Comparison of ENCODE assay signal across 8 cellular contexts in genomic region chr9:121286973-121287721, GRCh38. TPM values are rescaled to one million over a fixed set of nuclear protein-coding genes. Genes with fewer than 3 reads are reported as not detected.
DNase-seq lines count a peak whose midpoint lies in the region; ATAC-seq and TF ChIP-seq lines count a peak whose summit lies in the region.

No MANE protein-coding gene starts in this region.

- H3K27ac ChIP-seq in OCI-LY1 (ENCODE audit: low read depth, low read length, poor library complexity, severe bottlenecking), result no peak overlapping the region
- H3K27ac ChIP-seq in colonic mucosa, result peak overlapping the region; percentile 98

- H3K9me3 ChIP-seq in OCI-LY1 (ENCODE audit: low read length) (no peaks in the 10 kb centered on the region), colonic mucosa (no peaks in the 10 kb centered on the region)

- no peaks in the 10 kb centered on the region for H3K36me3 ChIP-seq in OCI-LY1 (ENCODE audit: insufficient read depth, low read length)
- H3K36me3 ChIP-seq in colonic mucosa, result no peaks in the 10 kb centered on the region

- peaks cover 31% of the 10 kb centered on the region for H3K4me1 ChIP-seq in OCI-LY1 (ENCODE audit: insufficient read depth, low read length, severe bottlenecking)
- H3K4me1 ChIP-seq in colonic mucosa, result peaks cover 42% of the 10 kb centered on the region

- no peak overlapping the region for H3K4me2 ChIP-seq in OCI-LY1 (ENCODE audit: low read length)

- H3K27me3 ChIP-seq in OCI-LY1 (ENCODE audit: insufficient read depth, low read length) (no peaks in the 10 kb centered on the region), colonic mucosa (no peaks in the 10 kb centered on the region)

- H3F3A ChIP-seq in OCI-LY1 (ENCODE audit: insufficient read depth, low read length), result no peaks in the 10 kb centered on the region

- intact Hi-C loops in colonic mucosa (cut with DNase I), result no loop called here

- DNase-seq in stimulated activated CD4-positive, alpha-beta T cell treated with anti-CD3 and anti-CD28 coated beads, Interleukin-12 subunit alpha, Interleukin-12 subunit beta, amount 100 ng/mL, for 48 hours (ENCODE audit: low read depth in 2 of 3, low spot score in 1 of 3), result peak in 2 of 3 donors; percentile 28 to 37
- no peak for DNase-seq in stimulated activated CD4-positive, alpha-beta T cell treated with anti-CD3 and anti-CD28 coated beads, Interleukin-12 subunit alpha, Interleukin-12 subunit beta, amount 100 ng/mL, for 4 hours
- DNase-seq in colonic mucosa, result peak; percentile 91
- DNase-seq in left kidney (ENCODE audit: low read depth, low spot score), result peak; percentile 83
- peak; percentile 22 to 23 for DNase-seq in stimulated activated CD4-positive, alpha-beta T cell treated with anti-CD3 and anti-CD28 coated beads, Interleukin-2, amount 100 ng/mL, for 48 hours

- H3K9ac ChIP-seq in OCI-LY1 (ENCODE audit: low read length) (no peak overlapping the region), colonic mucosa (ENCODE audit: low read depth in 2 of 2, low read length in 2 of 2) (peak overlapping the region; percentile 62 to 88)

- H3K9me2 ChIP-seq in OCI-LY1 (ENCODE audit: low read depth, low read length), result no peaks in the 10 kb centered on the region

- H3K79me2 ChIP-seq in OCI-LY1 (ENCODE audit: insufficient read depth, low read length), result no peaks in the 10 kb centered on the region

- no peak for ATAC-seq in GM21619 (IDR thresholded peaks at IDR 0.05; ENCODE audit: unreplicated experiment)
- no peak for ATAC-seq in GM21737 (IDR thresholded peaks at IDR 0.05; ENCODE audit: unreplicated experiment)

- H4K20me1 ChIP-seq in OCI-LY1 (ENCODE audit: insufficient read depth, low read length), result no peaks in the 10 kb centered on the region

- TF ChIP-seq CTCF in OCI-LY1 (IDR thresholded peaks at IDR 0.05; ENCODE audit: low read length) (peak; percentile 34), colonic mucosa (IDR thresholded peaks at IDR 0.05) (no peak)

- no peak overlapping the region for H3K4me3 ChIP-seq in OCI-LY1 (ENCODE audit: low read depth, low read length, poor library complexity, severe bottlenecking)
- peak overlapping the region; percentile 8 for H3K4me3 ChIP-seq in colonic mucosa

- no peak overlapping the region for H2AFZ ChIP-seq in OCI-LY1 (ENCODE audit: low read length)

RNA-seq across cellular contexts. Expression of gene GSN, which starts 19.2 kb away (rescaled TPM):
- total RNA-seq in colonic mucosa, result 100 to 1,000 TPM; 413 to 553 TPM
